8 cellular contexts compared by ENCODE assay signal in the genomic region with DNA sequence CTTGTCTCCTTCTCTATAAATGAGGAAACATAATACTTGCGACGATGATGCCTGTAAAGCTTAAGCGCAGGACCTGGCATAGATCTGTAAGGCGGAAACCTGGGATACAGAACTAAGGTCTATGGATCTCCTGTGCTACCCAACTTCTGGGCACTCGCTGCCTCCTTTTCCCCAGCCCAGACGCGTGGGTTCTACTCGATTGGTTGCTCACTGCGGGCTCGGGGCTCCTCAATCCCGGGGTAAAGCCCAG. TPM values are rescaled to one million over a fixed set of nuclear protein-coding genes. Genes with fewer than 3 reads are reported as not detected.
DNase-seq lines count a peak whose midpoint lies in the region; ATAC-seq and TF ChIP-seq lines count a peak whose summit lies in the region.

No MANE protein-coding gene starts in this region.

- H3K27me3 Mint-ChIP-seq in Calu3 (ENCODE audit: unreplicated experiment): no peaks in the 10 kb centered on the region

- H3K27me3 ChIP-seq in HAP-1 (ENCODE audit: low read depth) (no peaks in the 10 kb centered on the region), neutrophil (peaks cover 33% of the 10 kb centered on the region)

- H3K9me3 Mint-ChIP-seq in Calu3 (ENCODE audit: low read depth, unreplicated experiment): peaks cover 2% of the 10 kb centered on the region

- no peak for TF ChIP-seq CTCF in Calu3 (IDR thresholded peaks at IDR 0.05; ENCODE audit: unreplicated experiment)
- TF ChIP-seq CTCF in RWPE1 (conservative IDR thresholded peaks at IDR 0.05; ENCODE audit: low read depth): no peak
- no peak for TF ChIP-seq CTCF in neutrophil (IDR thresholded peaks at IDR 0.05)

- H3K36me3 Mint-ChIP-seq in Calu3 (ENCODE audit: insufficient read depth, unreplicated experiment): peaks cover 62% of the 10 kb centered on the region

- H3K4me1 ChIP-seq in HAP-1: peaks cover 8% of the 10 kb centered on the region
- H3K4me1 ChIP-seq in neutrophil (ENCODE audit: control insufficient read depth in 1 of 2, insufficient read depth in 1 of 2, low read depth in 1 of 2, low read length in 1 of 2): peaks cover 14 to 19% of the 10 kb centered on the region in 2 experiments

- H3K27ac Mint-ChIP-seq in Calu3 (ENCODE audit: unreplicated experiment): peak overlapping the region; percentile 87

- H3K27ac ChIP-seq in RWPE1: peak overlapping the region; percentile 88
- H3K27ac ChIP-seq in epithelial cell of prostate: peak overlapping the region; percentile 67
- peak overlapping the region; percentile 85 for H3K27ac ChIP-seq in neutrophil

- no peaks in the 10 kb centered on the region for H3K9me3 ChIP-seq in HAP-1
- H3K9me3 ChIP-seq in neutrophil: no peaks in the 10 kb centered on the region

- peaks cover 39% of the 10 kb centered on the region for H3K4me1 Mint-ChIP-seq in Calu3 (ENCODE audit: low read depth, unreplicated experiment)

- BruUV-seq in Calu3 (replicated peaks; lab: Mats Ljungman, UMichigan): TSS peak; percentile 90

- POLR2A ChIA-PET in RWPE1 (lab: Yijun Ruan, JAX; ENCODE audit: low non-redundant PET): interaction anchor here (0.6 to 1.0 kb wide), 6 partner anchors 10 to 136 kb away, joined by 3 to 5 read pairs (median 4); partner anchors contain the start of genes DYRK1B and FBL

- DNase-seq in Calu3 (no peak), HAP-1 (ENCODE audit: low spot score in 2 of 2) (peak in 1 of 2 experiments; percentile 33), RWPE1 (ENCODE audit: low spot score) (peak; percentile 39), epithelial cell of prostate (ENCODE audit: low read depth, low spot score) (no peak), Ammon's horn (ENCODE audit: low spot score) (no peak), cerebellar cortex (ENCODE audit: low spot score) (no peak)

- H3K36me3 ChIP-seq in HAP-1 (replicated peaks) (peaks cover 37% of the 10 kb centered on the region), neutrophil (peaks cover 34% of the 10 kb centered on the region)

- H3K4me3 ChIP-seq in HAP-1 (peak overlapping the region; percentile 83), neutrophil (ENCODE audit: low read depth in 1 of 2, low read length in 1 of 2) (peak overlapping the region; percentile 56 to 69)

- in situ Hi-C loops in HAP-1 (cut with MboI; ENCODE audit: low sequenced_read_pairs): no loop called here

- CTCF ChIA-PET in Calu3 (lab: Charles Lee): interaction anchor here (0.7 to 2.5 kb wide), 21 partner anchors 9 to 206 kb away, joined by 3 to 34 read pairs (median 9); partner anchors contain the start of genes DYRK1B, FBL, ZNF546 and ZNF780A
- CTCF ChIA-PET in RWPE1 (lab: Yijun Ruan, JAX): interaction anchor here (0.6 to 1.8 kb wide), 6 partner anchors 125 to 220 kb away, joined by 3 to 7 read pairs (median 4); partner anchors contain the start of gene FBL

- H3K4me3 Mint-ChIP-seq in Calu3 (ENCODE audit: low read depth, unreplicated experiment): peak overlapping the region; percentile 99

- no peak for ATAC-seq in GM21526 (IDR thresholded peaks at IDR 0.05; ENCODE audit: low FRiP score, unreplicated experiment)

- intact Hi-C loops in Calu3 (cut with micrococcal nuclease; ENCODE audit: unreplicated experiment): loop anchor here (1.0 to 5.0 kb wide), 4 partner anchors 26 to 178 kb away; no protein-coding TSS in a partner anchor

RNA-seq across cellular contexts. Expression of gene PSMC4, which starts 0.6 kb away (rescaled TPM):
- total RNA-seq in Calu3 (2022): 300 and 316 TPM in 2 replicates

RNA-seq across cellular contexts. Expression of gene ZNF546, which starts 26.5 kb away (rescaled TPM):
- total RNA-seq in Calu3 (2022): 4.7 and 5.7 TPM in 2 replicates

RNA-seq across cellular contexts. Expression of gene FCGBP, which starts 35.9 kb away (rescaled TPM):
- 3.7 and 5.3 TPM in 2 replicates for total RNA-seq in Calu3 (2022)
